In genomic region chr2:39530423-39530866, GRCh38 we compare ENCODE assay signal across 14 cellular contexts.
A peak's percentile ranks its signal among the peaks of the same experiment; 100 is the strongest.
DNase-seq lines count a peak whose midpoint lies in the region; TF ChIP-seq lines count a peak whose summit lies in the region.
"Had no signal": no experiment of that assay in that cellular context is flagged by ENCODE, and none has a peak within 500 bp of the region (broad histone marks: within the 10 kb centered on the region; RNA-seq: fewer than 3 reads in every experiment).

No MANE protein-coding gene starts in this region.

- H3K27ac ChIP-seq in effector memory CD4-positive, alpha-beta T cell (ENCODE audit: insufficient read depth, low read length, poor library complexity, severe bottlenecking) = no peak overlapping the region
- no peak overlapping the region for H3K27ac ChIP-seq in stomach
- H3K27ac ChIP-seq: coronary artery had no signal

- WGBS in stomach, 5 donors = 12 to 51% (median 36%) methylated on average over 1 of the region's 1 CpG

- H3K36me3 ChIP-seq in kidney epithelial cell (ENCODE audit: control insufficient read depth, insufficient read depth, low read length) (no peaks in the 10 kb centered on the region), stomach (no peaks in the 10 kb centered on the region)
- no peaks in the 10 kb centered on the region for H3K36me3 ChIP-seq in effector memory CD4-positive, alpha-beta T cell (ENCODE audit: control insufficient read depth, insufficient read depth, low read length)

- TF ChIP-seq CTCF in astrocyte of the spinal cord (IDR thresholded peaks at IDR 0.05; ENCODE audit: low read depth, low read length) (no peak), kidney epithelial cell (IDR thresholded peaks at IDR 0.05; ENCODE audit: insufficient read depth, low read length, poor library complexity, severe bottlenecking) (no peak), stomach (IDR thresholded peaks at IDR 0.05) (no peak)

- no peak for TF ChIP-seq POLR2A in stomach (IDR thresholded peaks at IDR 0.05)

- in situ Hi-C loops in astrocyte of the spinal cord (cut with HindIII; ENCODE audit: low sequenced_read_pairs) = no loop called here

- DNase-seq in AG08395 (ENCODE audit: low spot score) (peak; percentile 50), HS-5 (ENCODE audit: low read depth) (peak; percentile 47), astrocyte of the spinal cord (ENCODE audit: low read depth, low spot score) (peak; percentile 67), kidney epithelial cell (ENCODE audit: low read depth) (peak; percentile 23), NOMO-1 (lab: John Stamatoyannopoulos, UW; ENCODE audit: unreplicated experiment in 2 of 2) (no peak), stomach (no peak)
- DNase-seq in effector memory CD4-positive, alpha-beta T cell = no peak
- no peak for DNase-seq in activated naive CD4-positive, alpha-beta T cell (lab: John Stamatoyannopoulos, UW)
- DNase-seq: activated effector memory CD4-positive, alpha-beta T cell treated with Interleukin-2 at 50 U/mL for 16 hours; CD8-positive, alpha-beta memory T cell; NCI-H187 treated with DMSO at 0.1 percent for 48 hours; RPMI8226 had no signal

- no peak overlapping the region for H3K4me3 ChIP-seq in astrocyte of the spinal cord (ENCODE audit: low read depth, low read length)
- H3K4me3 ChIP-seq in kidney epithelial cell (ENCODE audit: low read depth, low read length) = no peak overlapping the region
- no peak overlapping the region for H3K4me3 ChIP-seq in effector memory CD4-positive, alpha-beta T cell (ENCODE audit: insufficient read depth, low read depth, low read length, poor library complexity, severe bottlenecking)
- no peak overlapping the region for H3K4me3 ChIP-seq in stomach
- H3K4me3 ChIP-seq: coronary artery, skin epidermis had no signal

- no peaks in the 10 kb centered on the region for H3K4me1 ChIP-seq in effector memory CD4-positive, alpha-beta T cell (ENCODE audit: control insufficient read depth, insufficient read depth, low read length, poor library complexity, severe bottlenecking)
- peaks cover 0 to 18% (median 4%) of the 10 kb centered on the region in 4 donors for H3K4me1 ChIP-seq in stomach

- no peaks in the 10 kb centered on the region for H3K27me3 ChIP-seq in kidney epithelial cell (ENCODE audit: control insufficient read depth, insufficient read depth, low read length)
- no peaks in the 10 kb centered on the region for H3K27me3 ChIP-seq in effector memory CD4-positive, alpha-beta T cell (replicated peaks; ENCODE audit: control insufficient read depth, insufficient read depth, low read length, poor library complexity, severe bottlenecking)
- no peaks in the 10 kb centered on the region for H3K27me3 ChIP-seq in stomach

- intact Hi-C loops in stomach (cut with DNase I; ENCODE audit: low total_unique reads) = no loop called here

- no peak for TF ChIP-seq EP300 in stomach (IDR thresholded peaks at IDR 0.05)

- H3K9me3 ChIP-seq in effector memory CD4-positive, alpha-beta T cell (ENCODE audit: control insufficient read depth, low read length) = no peaks in the 10 kb centered on the region
- no peaks in the 10 kb centered on the region for H3K9me3 ChIP-seq in stomach

Comparison
In these comparisons a context has a peak if more than half of its experiments do, and no peak if none do; other contexts are left out.
1. DNase-seq: peak in AG08395 (single experiment), HS-5 (single experiment), astrocyte of the spinal cord (single experiment) and kidney epithelial cell (single experiment); none in NOMO-1 (0 of 2), effector memory CD4-positive, alpha-beta T cell (0 of 3), stomach (single experiment) and activated naive CD4-positive, alpha-beta T cell (0 of 4).